Comparison of ENCODE assay signal across 21 cellular contexts in genomic region chr5:71663166-71663565, GRCh38. TPM values are rescaled to one million over a fixed set of nuclear protein-coding genes. Genes with fewer than 3 reads are reported as not detected.
DNase-seq lines count a peak whose midpoint lies in the region; ATAC-seq and TF ChIP-seq lines count a peak whose summit lies in the region.
"Had no signal": no experiment of that assay in that cellular context is flagged by ENCODE, and none has a peak within 500 bp of the region (broad histone marks: within the 10 kb centered on the region; RNA-seq: fewer than 3 reads in every experiment).

No MANE protein-coding gene starts in this region.

- DNase-seq in DMS53 (lab: John Stamatoyannopoulos, UW) (peak; percentile 49), DMS53 treated with DMSO at 0.1 percent for 48 hours (lab: John Stamatoyannopoulos, UW; ENCODE audit: unreplicated experiment) (no peak), HT-29 (ENCODE audit: low spot score) (peak; percentile 3), left kidney (ENCODE audit: low read depth, low spot score) (peak; percentile 4), thyroid gland (no peak), GDM1 (lab: John Stamatoyannopoulos, UW) (no peak)
- DNase-seq: 8988T; CD8-positive, alpha-beta T cell; DMS 273 treated with DMSO at 0.1 percent for 48 hours; DMS79; GF-D8; H9; KBM-7 had no signal

- 89% methylated on average over 3 of the region's 3 CpGs for WGBS in thyroid gland, 2 donors

- TF ChIP-seq POLR2A in thyroid gland (IDR thresholded peaks at IDR 0.05) = no peak

- no peaks in the 10 kb centered on the region for H3K9me3 ChIP-seq in thyroid gland

- peak overlapping the region; percentile 11 to 44 (median 44) for H3K27ac ChIP-seq in thyroid gland
- H3K27ac ChIP-seq: BLaER1 treated with 17β-estradiol and CSF1 and Interleukin-3, amounts not matched to agents 10 nM and 100 nM; HL-60 had no signal

- no peak overlapping the region for H3K4me3 ChIP-seq in thyroid gland (replicated peaks in 1 of 3)
- H3K4me3 ChIP-seq: BLaER1 treated with 17β-estradiol and CSF1 and Interleukin-3, amounts not matched to agents 10 nM and 100 nM had no signal

- H3K27me3 ChIP-seq in thyroid gland = no peaks in the 10 kb centered on the region
- H3K27me3 ChIP-seq: BLaER1 treated with 17β-estradiol and CSF1 and Interleukin-3, amounts not matched to agents 10 nM and 100 nM had no signal

- ATAC-seq in HG02642 (IDR thresholded peaks at IDR 0.05; ENCODE audit: poor library complexity, unreplicated experiment) (no peak), HG02588 (IDR thresholded peaks at IDR 0.05; ENCODE audit: unreplicated experiment) (no peak)
- ATAC-seq: CD8-positive, alpha-beta T cell had no signal

- H3K4me1 ChIP-seq in thyroid gland = peaks cover 25 to 34% of the 10 kb centered on the region in 2 donors
- H3K4me1 ChIP-seq: BLaER1 treated with 17β-estradiol and CSF1 and Interleukin-3, amounts not matched to agents 10 nM and 100 nM had no signal

- TF ChIP-seq CTCF in thyroid gland (IDR thresholded peaks at IDR 0.05) = no peak

- intact Hi-C loops in thyroid gland (cut with DNase I) = no loop called here

- H3K36me3 ChIP-seq in thyroid gland = no peaks in the 10 kb centered on the region

RNA-seq across cellular contexts. Expression of gene CARTPT, which starts 55.9 kb away (rescaled TPM):
- total RNA-seq in HT-29 (2014; rRNA removed; shearing (Covaris generic)) = not detected in 2 replicates
- 1 to 10 TPM in 2 of 4 donors, not detected in 2; 3.9 to 8.7 TPM for total RNA-seq in thyroid gland
- total RNA-seq: A673; B cell; CD8-positive, alpha-beta T cell; Daoy; H1; H9 had no signal

Comparison
In these comparisons a context has a peak if more than half of its experiments do, and no peak if none do; other contexts are left out.
1. DNase-seq: peak in DMS53 (single experiment), HT-29 (single experiment) and left kidney (single experiment); none in DMS53 treated with DMSO at 0.1 percent for 48 hours (single experiment), thyroid gland (0 of 2) and GDM1 (single experiment).